ENCODE assay signal across 14 cellular contexts in genomic region chr20:59014680-59015389, GRCh38. TPM values are rescaled to one million over a fixed set of nuclear protein-coding genes. Genes with fewer than 3 reads are reported as not detected.
DNase-seq lines count a peak whose midpoint lies in the region; ATAC-seq and TF ChIP-seq lines count a peak whose summit lies in the region.
"Had no signal": no experiment of that assay in that cellular context is flagged by ENCODE, and none has a peak within 500 bp of the region (broad histone marks: within the 10 kb centered on the region; RNA-seq: fewer than 3 reads in every experiment).

No MANE protein-coding gene starts in this region.

- intact Hi-C loops in Right ventricle myocardium superior (cut with DNase I), result no loop called here
- intact Hi-C loops in dendritic cell treated with granulocyte-macrophage colony-stimulating factor and Interleukin-4, amounts not matched to agents 40 ng/mL and 50 ng/mL, for 4 days (cut with micrococcal nuclease), result no loop called here
- intact Hi-C loops in body of pancreas (cut with DNase I), result no loop called here

- H3K36me3 ChIP-seq in cardiac muscle cell (no peaks in the 10 kb centered on the region), body of pancreas (replicated peaks in 1 of 2; ENCODE audit: insufficient read depth in 1 of 2, low read depth in 2 of 2) (no peaks in the 10 kb centered on the region)

- DNase-seq in cardiac muscle cell (ENCODE audit: low read depth in 1 of 2, low spot score in 1 of 2) (no peak), Right ventricle myocardium superior (no peak), NCI-H446 treated with DMSO at 0.1 percent for 48 hours (lab: John Stamatoyannopoulos, UW) (no peak), body of pancreas (no peak)
- DNase-seq: DMS153; foreskin melanocyte; NCI-H82; SHP77 treated with DMSO at 0.1 percent for 48 hours; stimulated activated CD4-positive, alpha-beta T cell treated with anti-CD3 and anti-CD28 coated beads, Interleukin-1b, Interleukin-23, amount 100 ng/mL, for 48 hours had no signal

- H3K4me1 Mint-ChIP-seq in dendritic cell treated with granulocyte-macrophage colony-stimulating factor and Interleukin-4, amounts not matched to agents 40 ng/mL and 50 ng/mL, for 4 days (ENCODE audit: low read depth), result peaks cover 88% of the 10 kb centered on the region
- peaks cover 63% of the 10 kb centered on the region for H3K4me1 Mint-ChIP-seq in stimulated activated memory B cell treated with anti-CD40 and anti-IgM and Interleukin-4, amounts not matched to agents 10 μg/mL and 1 μg/mL and 100 μg/mL, for 72 hours

- H3K4me1 ChIP-seq in cardiac muscle cell (ENCODE audit: low read depth) (peaks cover 29% of the 10 kb centered on the region), body of pancreas (peaks cover 11% of the 10 kb centered on the region)

- WGBS in body of pancreas, 2 donors, result 70 to 82% methylated on average over 8 to 17 of the region's 17 CpGs

- H3K4me3 Mint-ChIP-seq in dendritic cell treated with granulocyte-macrophage colony-stimulating factor and Interleukin-4, amounts not matched to agents 40 ng/mL and 50 ng/mL, for 4 days, result no peak overlapping the region
- H3K4me3 Mint-ChIP-seq in stimulated activated memory B cell treated with anti-CD40 and anti-IgM and Interleukin-4, amounts not matched to agents 10 μg/mL and 1 μg/mL and 100 μg/mL, for 72 hours, result no peak overlapping the region

- ATAC-seq in Right ventricle myocardium superior (ENCODE audit: poor library complexity) (no peak), body of pancreas (no peak)
- no peak for ATAC-seq in stimulated activated memory B cell treated with anti-CD40 and anti-IgM and Interleukin-4, amounts not matched to agents 10 μg/mL and 1 μg/mL and 100 μg/mL, for 72 hours

- TF ChIP-seq POLR2A in body of pancreas (IDR thresholded peaks at IDR 0.05), result no peak

- H3K27me3 ChIP-seq in cardiac muscle cell (no peaks in the 10 kb centered on the region), body of pancreas (no peaks in the 10 kb centered on the region)

- no peaks in the 10 kb centered on the region for H3K9me3 Mint-ChIP-seq in dendritic cell treated with granulocyte-macrophage colony-stimulating factor and Interleukin-4, amounts not matched to agents 40 ng/mL and 50 ng/mL, for 4 days
- no peaks in the 10 kb centered on the region for H3K9me3 Mint-ChIP-seq in stimulated activated memory B cell treated with anti-CD40 and anti-IgM and Interleukin-4, amounts not matched to agents 10 μg/mL and 1 μg/mL and 100 μg/mL, for 72 hours
- H3K9me3 Mint-ChIP-seq: effector memory CD8-positive, alpha-beta T cell had no signal

- peaks cover 45% of the 10 kb centered on the region for H3K36me3 Mint-ChIP-seq in dendritic cell treated with granulocyte-macrophage colony-stimulating factor and Interleukin-4, amounts not matched to agents 40 ng/mL and 50 ng/mL, for 4 days (ENCODE audit: low read depth)
- peaks cover 17% of the 10 kb centered on the region for H3K36me3 Mint-ChIP-seq in stimulated activated memory B cell treated with anti-CD40 and anti-IgM and Interleukin-4, amounts not matched to agents 10 μg/mL and 1 μg/mL and 100 μg/mL, for 72 hours

- peak overlapping the region; percentile 54 for H3K27ac ChIP-seq in cardiac muscle cell
- no peak overlapping the region for H3K27ac ChIP-seq in body of pancreas

- H3K4me3 ChIP-seq in cardiac muscle cell (no peak overlapping the region), body of pancreas (no peak overlapping the region)

- H3K9me3 ChIP-seq in cardiac muscle cell (ENCODE audit: low read depth), result no peaks in the 10 kb centered on the region
- no peaks in the 10 kb centered on the region for H3K9me3 ChIP-seq in body of pancreas

- H3K27ac Mint-ChIP-seq in dendritic cell treated with granulocyte-macrophage colony-stimulating factor and Interleukin-4, amounts not matched to agents 40 ng/mL and 50 ng/mL, for 4 days, result peak overlapping the region; percentile 90
- H3K27ac Mint-ChIP-seq in stimulated activated memory B cell treated with anti-CD40 and anti-IgM and Interleukin-4, amounts not matched to agents 10 μg/mL and 1 μg/mL and 100 μg/mL, for 72 hours, result peak overlapping the region; percentile 60
- H3K27ac Mint-ChIP-seq: progenitor cell of endocrine pancreas had no signal

- TF ChIP-seq CTCF in cardiac muscle cell (IDR thresholded peaks at IDR 0.05; ENCODE audit: low read depth, low read length) (no peak), body of pancreas (IDR thresholded peaks at IDR 0.05) (no peak)

- peaks cover 6% of the 10 kb centered on the region for H3K27me3 Mint-ChIP-seq in dendritic cell treated with granulocyte-macrophage colony-stimulating factor and Interleukin-4, amounts not matched to agents 40 ng/mL and 50 ng/mL, for 4 days
- H3K27me3 Mint-ChIP-seq in stimulated activated memory B cell treated with anti-CD40 and anti-IgM and Interleukin-4, amounts not matched to agents 10 μg/mL and 1 μg/mL and 100 μg/mL, for 72 hours, result no peaks in the 10 kb centered on the region
- H3K27me3 Mint-ChIP-seq: effector memory CD8-positive, alpha-beta T cell had no signal

RNA-seq across cellular contexts. Expression of gene TUBB1, which starts 4.4 kb away (rescaled TPM):
- total RNA-seq in cardiac muscle cell, result 0.03 TPM in 1 of 2 replicates, not detected in the other
- 0.06 TPM in 1 of 2 replicates, not detected in the other for polyA plus RNA-seq in cardiac muscle cell
- total RNA-seq in Right ventricle myocardium superior, result 0.22 TPM
- total RNA-seq in body of pancreas, result not detected
- total RNA-seq: HT1080 had no signal

RNA-seq across cellular contexts. Expression of gene CTSZ, which starts 7.8 kb away (rescaled TPM):
- total RNA-seq in cardiac muscle cell (60.6 and 71.3 TPM in 2 replicates), Right ventricle myocardium superior (133 TPM), body of pancreas (10 to 100 TPM; 54.1 to 89.8 TPM)
- polyA plus RNA-seq in cardiac muscle cell, result 3.7 and 6.6 TPM in 2 replicates

RNA-seq across cellular contexts. Expression of gene ATP5F1E, which starts 17.3 kb away (rescaled TPM):
- total RNA-seq in cardiac muscle cell (17.9 and 34.9 TPM in 2 replicates), Right ventricle myocardium superior (143 TPM), body of pancreas (10 to 100 TPM; 16.2 to 16.6 TPM)
- polyA plus RNA-seq in cardiac muscle cell, result 211 and 281 TPM in 2 replicates

RNA-seq across cellular contexts. Expression of gene PRELID3B, which starts 27.8 kb away (rescaled TPM):
- total RNA-seq in cardiac muscle cell, result 37.6 and 40.9 TPM in 2 replicates
- polyA plus RNA-seq in cardiac muscle cell, result 30.0 and 39.5 TPM in 2 replicates
- total RNA-seq in Right ventricle myocardium superior, result 37.6 TPM
- total RNA-seq in body of pancreas, result 10 to 100 TPM; 20.8 to 29.3 TPM

RNA-seq across cellular contexts. Expression of gene NELFCD, which starts 33.8 kb away (rescaled TPM):
- total RNA-seq in cardiac muscle cell (69.4 and 77.3 TPM in 2 replicates), Right ventricle myocardium superior (29.0 TPM), body of pancreas (10 to 100 TPM; 35.9 to 45.9 TPM)
- polyA plus RNA-seq in cardiac muscle cell, result 109 and 114 TPM in 2 replicates
